In the genomic region with DNA sequence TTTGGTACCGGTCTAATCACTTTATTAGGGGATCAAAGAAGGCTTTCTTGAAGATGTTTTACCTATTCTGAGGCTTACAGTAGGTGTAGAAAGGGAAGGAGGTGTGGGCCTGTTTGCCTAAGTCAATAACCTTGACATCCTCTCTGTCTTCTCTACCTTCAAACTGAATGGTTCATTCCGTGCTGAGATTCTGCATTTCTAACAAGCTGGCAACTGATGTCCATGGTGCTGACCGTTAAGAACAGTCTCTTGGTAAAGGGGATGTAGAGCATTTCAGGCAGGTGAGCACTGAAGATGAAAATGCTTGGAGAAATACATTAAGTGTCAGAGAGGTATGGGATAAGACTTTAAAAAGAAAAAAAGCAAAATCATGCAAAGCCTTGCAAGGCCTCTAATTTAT, we compare ENCODE assay signal across 28 cellular contexts. TPM values are rescaled to one million over a fixed set of nuclear protein-coding genes. Genes with fewer than 3 reads are reported as not detected.
A peak's percentile ranks its signal among the peaks of the same experiment; 100 is the strongest.
DNase-seq lines count a peak whose midpoint lies in the region; ATAC-seq and TF ChIP-seq lines count a peak whose summit lies in the region.
"Had no signal": no experiment of that assay in that cellular context is flagged by ENCODE, and none has a peak within 500 bp of the region (broad histone marks: within the 10 kb centered on the region; RNA-seq: fewer than 3 reads in every experiment).

No MANE protein-coding gene starts in this region.

- no peak overlapping the region for H3K9ac ChIP-seq in endodermal cell (ENCODE audit: extremely low read depth, low read length, poor library complexity, severe bottlenecking)
- H3K9ac ChIP-seq: BLaER1 treated with 17β-estradiol and CSF1 and Interleukin-3, amounts not matched to agents 10 nM and 100 nM had no signal

- H3K4me1 Mint-ChIP-seq in GM23338 (peaks cover 47% of the 10 kb centered on the region), endodermal cell (peaks cover 46% of the 10 kb centered on the region)
- H3K4me1 Mint-ChIP-seq in activated naive CD8-positive, alpha-beta T cell treated with anti-CD3 and anti-CD28 coated beads, Interleukin-2, amount 50 U/mL, for 24 hours, result no peaks in the 10 kb centered on the region

- H3K27ac Mint-ChIP-seq in GM23338 (no peak overlapping the region), endodermal cell (no peak overlapping the region)
- H3K27ac Mint-ChIP-seq in activated naive CD8-positive, alpha-beta T cell treated with anti-CD3 and anti-CD28 coated beads, Interleukin-2, amount 50 U/mL, for 24 hours, result no peak overlapping the region
- H3K27ac Mint-ChIP-seq: CD4-positive, alpha-beta T cell had no signal

- H3K4me3 Mint-ChIP-seq in GM23338 (no peak overlapping the region), endodermal cell (no peak overlapping the region)
- no peak overlapping the region for H3K4me3 Mint-ChIP-seq in activated naive CD8-positive, alpha-beta T cell treated with anti-CD3 and anti-CD28 coated beads, Interleukin-2, amount 50 U/mL, for 24 hours
- H3K4me3 Mint-ChIP-seq: CD4-positive, alpha-beta T cell had no signal

- H3K36me3 ChIP-seq in GM23338 (ENCODE audit: insufficient read depth), result no peaks in the 10 kb centered on the region
- no peaks in the 10 kb centered on the region for H3K36me3 ChIP-seq in endodermal cell (ENCODE audit: control insufficient read depth, insufficient read depth, low read length)
- H3K36me3 ChIP-seq: BLaER1 treated with 17β-estradiol and CSF1 and Interleukin-3, amounts not matched to agents 10 nM and 100 nM; HAP-1 had no signal

- ATAC-seq in GM23338, result peak; percentile 79
- ATAC-seq in HG02970 (IDR thresholded peaks at IDR 0.05; ENCODE audit: low FRiP score, unreplicated experiment), result no peak
- ATAC-seq in activated naive CD8-positive, alpha-beta T cell treated with anti-CD3 and anti-CD28 coated beads, Interleukin-2, amount 50 U/mL, for 24 hours, result no peak
- ATAC-seq: HepG2, K562, Panc1 had no signal

- H2AFZ ChIP-seq in GM23338, result no peak overlapping the region

- no peaks in the 10 kb centered on the region for H3K9me3 ChIP-seq in endodermal cell (ENCODE audit: control insufficient read depth, low read length)
- H3K9me3 ChIP-seq: BLaER1 treated with 17β-estradiol and CSF1 and Interleukin-3, amounts not matched to agents 10 nM and 100 nM; HAP-1 had no signal

- H3K9me2 ChIP-seq in GM23338 (ENCODE audit: insufficient read depth), result no peaks in the 10 kb centered on the region

- H3K4me3 ChIP-seq in GM23338 (no peak overlapping the region), endodermal cell (ENCODE audit: low read length) (no peak overlapping the region)
- H3K4me3 ChIP-seq: BLaER1 treated with 17β-estradiol and CSF1 and Interleukin-3, amounts not matched to agents 10 nM and 100 nM; HAP-1; K562 had no signal

- peak; percentile 63 for DNase-seq in GM23338 (ENCODE audit: low spot score)
- DNase-seq in NCI-H69 (lab: John Stamatoyannopoulos, UW), result peak; percentile 48
- peak; percentile 54 for DNase-seq in endodermal cell
- DNase-seq in iPS-NIHi7 (ENCODE audit: extremely low spot score), result peak; percentile 17
- DNase-seq in activated naive CD8-positive, alpha-beta T cell treated with anti-CD3 and anti-CD28 coated beads, Interleukin-2, amount 50 U/mL, for 24 hours, result no peak
- DNase-seq in stimulated activated CD4-positive, alpha-beta T cell treated with anti-CD3 and anti-CD28 coated beads, Interleukin-4, amount 100 ng/mL, for 24 hours, result no peak
- DNase-seq in NCI-H2029 treated with DMSO at 0.1 percent for 48 hours (lab: John Stamatoyannopoulos, UW), result no peak
- DNase-seq: AML-193; CD4-positive, alpha-beta T cell; DMS53; Kasumi-1; MV-4-11; NCI-H1105 treated with DMSO at 0.1 percent for 48 hours; NCI-H146; NCI-H1930; NCI-H446; NCI-H526; SHP77 treated with DMSO at 0.1 percent for 48 hours; SW 1271 had no signal

- H3K36me3 Mint-ChIP-seq in GM23338 (ENCODE audit: low read depth), result no peaks in the 10 kb centered on the region
- H3K36me3 Mint-ChIP-seq in endodermal cell (ENCODE audit: low read depth), result no peaks in the 10 kb centered on the region
- H3K36me3 Mint-ChIP-seq in activated naive CD8-positive, alpha-beta T cell treated with anti-CD3 and anti-CD28 coated beads, Interleukin-2, amount 50 U/mL, for 24 hours (ENCODE audit: low read depth), result no peaks in the 10 kb centered on the region

- no peaks in the 10 kb centered on the region for H3K27me3 ChIP-seq in GM23338 (ENCODE audit: insufficient read depth)
- no peaks in the 10 kb centered on the region for H3K27me3 ChIP-seq in endodermal cell (ENCODE audit: control insufficient read depth, insufficient read depth, low read length, poor library complexity, severe bottlenecking)
- H3K27me3 ChIP-seq: BLaER1 treated with 17β-estradiol and CSF1 and Interleukin-3, amounts not matched to agents 10 nM and 100 nM had no signal

- no peaks in the 10 kb centered on the region for H3K79me2 ChIP-seq in GM23338 (replicated peaks; ENCODE audit: insufficient read depth)

- no peak for TF ChIP-seq CTCF in GM23338 (conservative IDR thresholded peaks at IDR 0.05; ENCODE audit: low read depth in 2 of 2)
- TF ChIP-seq CTCF in endodermal cell (conservative IDR thresholded peaks at IDR 0.05), result no peak

- no peak overlapping the region for H3K4me2 ChIP-seq in GM23338
- H3K4me2 ChIP-seq: BLaER1 treated with 17β-estradiol and CSF1 and Interleukin-3, amounts not matched to agents 10 nM and 100 nM had no signal

- 58% methylated on average over 3 of the region's 3 CpGs; no CpG with 5 or more reads in 1 of the 2 experiments for WGBS in endodermal cell (ENCODE audit: insufficient coverage in 1 of 2, insufficient read length in 1 of 2), 2 experiments

- no peak overlapping the region for H3K27ac ChIP-seq in GM23338 (ENCODE audit: low read depth)
- no peak overlapping the region for H3K27ac ChIP-seq in endodermal cell (ENCODE audit: low read depth, low read length)
- H3K27ac ChIP-seq: BLaER1 treated with 17β-estradiol and CSF1 and Interleukin-3, amounts not matched to agents 10 nM and 100 nM had no signal

- H3K27me3 Mint-ChIP-seq in GM23338 (ENCODE audit: insufficient read depth, low read depth, poor library complexity) (no peaks in the 10 kb centered on the region), endodermal cell (ENCODE audit: insufficient read depth) (no peaks in the 10 kb centered on the region)
- no peaks in the 10 kb centered on the region for H3K27me3 Mint-ChIP-seq in activated naive CD8-positive, alpha-beta T cell treated with anti-CD3 and anti-CD28 coated beads, Interleukin-2, amount 50 U/mL, for 24 hours
- H3K27me3 Mint-ChIP-seq: CD4-positive, alpha-beta T cell had no signal

- H4K20me1 ChIP-seq in GM23338 (replicated peaks; ENCODE audit: insufficient read depth), result no peaks in the 10 kb centered on the region
- H4K20me1 ChIP-seq: BLaER1 treated with 17β-estradiol and CSF1 and Interleukin-3, amounts not matched to agents 10 nM and 100 nM had no signal

- H3F3A ChIP-seq in GM23338 (replicated peaks; ENCODE audit: low read depth), result no peaks in the 10 kb centered on the region

- peaks cover 17% of the 10 kb centered on the region; the same call in 1 of the 2 replicates for H3K4me1 ChIP-seq in GM23338 (ENCODE audit: insufficient read depth)
- H3K4me1 ChIP-seq in endodermal cell (ENCODE audit: control insufficient read depth, insufficient read depth, low read length), result no peaks in the 10 kb centered on the region
- H3K4me1 ChIP-seq: BLaER1 treated with 17β-estradiol and CSF1 and Interleukin-3, amounts not matched to agents 10 nM and 100 nM; HAP-1 had no signal

- H3K9me3 Mint-ChIP-seq in GM23338 (no peaks in the 10 kb centered on the region), endodermal cell (no peaks in the 10 kb centered on the region)
- H3K9me3 Mint-ChIP-seq in activated naive CD8-positive, alpha-beta T cell treated with anti-CD3 and anti-CD28 coated beads, Interleukin-2, amount 50 U/mL, for 24 hours, result no peaks in the 10 kb centered on the region

TF ChIP-seq in GM23338, 12 proteins besides CTCF, POLR2A, EP300 and RAD21 (continues in another document):
- no peak for TF ChIP-seq ZNF331 (CRISPR knock-in tag; IDR thresholded peaks at IDR 0.05; ENCODE audit: low read depth)
- TF ChIP-seq CREB1 (CRISPR knock-in tag; IDR thresholded peaks at IDR 0.05; ENCODE audit: low read depth), result no peak
- no peak for TF ChIP-seq JUNB (IDR thresholded peaks at IDR 0.05; ENCODE audit: unreplicated experiment)
- TF ChIP-seq EZH2phosphoT487 (IDR thresholded peaks at IDR 0.05; ENCODE audit: unreplicated experiment), result no peak
- no peak for TF ChIP-seq ETS1 (IDR thresholded peaks at IDR 0.05)

RNA-seq across cellular contexts. Expression of gene DGKB, which starts 51.5 kb away (rescaled TPM):
- 2.6 and 11.5 TPM in 2 replicates for total RNA-seq in GM23338 (2014; rRNA removed; shearing (Covaris generic))
- polyA plus RNA-seq in GM23338 (2016; fragmentation: Nextera tagmentation; extraction: Ambion mirVana), result 4.0 and 4.8 TPM in 2 replicates
- 1 to 10 TPM; 5.1 to 5.2 TPM for total RNA-seq in endodermal cell
- 1.3 TPM for polyA plus RNA-seq in endodermal cell (2013, experiment 1 of 2)
- 1.5 TPM for polyA plus RNA-seq in endodermal cell (2013, experiment 2 of 2)
- total RNA-seq: CD4-positive, alpha-beta T cell; G401; HepG2; HT1080; K562; MCF 10A had no signal
- polyA plus RNA-seq: HepG2 had no signal

Comparison
In these comparisons a context has a peak if more than half of its experiments do, and no peak if none do; other contexts are left out.
1. DNase-seq: peak in GM23338 (single experiment), NCI-H69 (single experiment), endodermal cell (single experiment) and iPS-NIHi7 (single experiment); none in activated naive CD8-positive, alpha-beta T cell treated with anti-CD3 and anti-CD28 coated beads, Interleukin-2, amount 50 U/mL, for 24 hours (single experiment), stimulated activated CD4-positive, alpha-beta T cell treated with anti-CD3 and anti-CD28 coated beads, Interleukin-4, amount 100 ng/mL, for 24 hours (single experiment) and NCI-H2029 treated with DMSO at 0.1 percent for 48 hours (single experiment).